9 cellular contexts compared by ENCODE assay signal in genomic region chr2:97718051-97718882, GRCh38. TPM values are rescaled to one million over a fixed set of nuclear protein-coding genes. Genes with fewer than 3 reads are reported as not detected.
DNase-seq lines count a peak whose midpoint lies in the region; ATAC-seq and TF ChIP-seq lines count a peak whose summit lies in the region.
"Had no signal": no experiment of that assay in that cellular context is flagged by ENCODE, and none has a peak within 500 bp of the region (broad histone marks: within the 10 kb centered on the region; RNA-seq: fewer than 3 reads in every experiment).

No MANE protein-coding gene starts in this region.

- WGBS in sigmoid colon, 2 donors, result 63 to 72% methylated on average over 21 of the region's 21 CpGs

- peaks cover 0 to 2% (median 0%) of the 10 kb centered on the region in 3 donors for H3K27me3 ChIP-seq in sigmoid colon

- H3K36me3 ChIP-seq in sigmoid colon, result no peaks in the 10 kb centered on the region

- intact Hi-C loops in sigmoid colon (cut with DNase I), result no loop called here

- ATAC-seq in activated T-cell treated with anti-CD3 and anti-CD28 coated beads, Interleukin-2, amount 50 U/mL, for 4 hours, result peak; percentile 64 to 72
- ATAC-seq in HG03342 (IDR thresholded peaks at IDR 0.05; ENCODE audit: unreplicated experiment) (no peak), HG02623 (IDR thresholded peaks at IDR 0.05; ENCODE audit: unreplicated experiment) (no peak)
- ATAC-seq: psoas muscle had no signal

- no peak overlapping the region for H3K4me3 ChIP-seq in sigmoid colon
- H3K4me3 ChIP-seq: psoas muscle had no signal

- no peak overlapping the region for H3K27ac ChIP-seq in sigmoid colon
- H3K27ac ChIP-seq: psoas muscle had no signal

- H3K4me1 Mint-ChIP-seq in IgD-negative memory B cell, result peaks cover 14 to 26% (median 15%) of the 10 kb centered on the region in 3 donors
- peaks cover 85% of the 10 kb centered on the region for H3K4me1 Mint-ChIP-seq in activated T-cell treated with anti-CD3 and anti-CD28 coated beads, Interleukin-2, amount 50 U/mL, for 4 hours (ENCODE audit: low read depth)

- TF ChIP-seq POLR2A in sigmoid colon (IDR thresholded peaks at IDR 0.05), result no peak

- H3K36me3 Mint-ChIP-seq in IgD-negative memory B cell, result no peaks in the 10 kb centered on the region
- peaks cover 33% of the 10 kb centered on the region for H3K36me3 Mint-ChIP-seq in activated T-cell treated with anti-CD3 and anti-CD28 coated beads, Interleukin-2, amount 50 U/mL, for 4 hours (ENCODE audit: insufficient read depth)

- H3K27ac Mint-ChIP-seq in IgD-negative memory B cell, result peak overlapping the region; percentile 53 to 90 (median 76)

- TF ChIP-seq CTCF in GM13976 (IDR thresholded peaks at IDR 0.05; ENCODE audit: borderline replicate concordance, control extremely low read depth, extremely low read depth, insufficient read depth, missing control alignments) (no peak), sigmoid colon (IDR thresholded peaks at IDR 0.05) (no peak)

- peak overlapping the region; percentile 3 to 91 (median 79) for H3K4me3 Mint-ChIP-seq in IgD-negative memory B cell
- peak overlapping the region; percentile 98 for H3K4me3 Mint-ChIP-seq in activated T-cell treated with anti-CD3 and anti-CD28 coated beads, Interleukin-2, amount 50 U/mL, for 4 hours

- no peaks in the 10 kb centered on the region for H3K9me3 Mint-ChIP-seq in IgD-negative memory B cell
- H3K9me3 Mint-ChIP-seq in activated T-cell treated with anti-CD3 and anti-CD28 coated beads, Interleukin-2, amount 50 U/mL, for 4 hours, result no peaks in the 10 kb centered on the region

- H3K27me3 Mint-ChIP-seq in IgD-negative memory B cell, result no peaks in the 10 kb centered on the region
- no peaks in the 10 kb centered on the region for H3K27me3 Mint-ChIP-seq in activated T-cell treated with anti-CD3 and anti-CD28 coated beads, Interleukin-2, amount 50 U/mL, for 4 hours (ENCODE audit: low read depth)

- H3K4me1 ChIP-seq in sigmoid colon, result no peaks in the 10 kb centered on the region
- H3K4me1 ChIP-seq: psoas muscle had no signal

- DNase-seq in GM13976 (ENCODE audit: low spot score), result peak; percentile 77
- DNase-seq in activated T-cell treated with anti-CD3 and anti-CD28 coated beads, Interleukin-2, amount 50 U/mL, for 4 hours, result peak; percentile 60
- DNase-seq in sigmoid colon, result peak; percentile 55
- no peak for DNase-seq in NCI-H128 (lab: John Stamatoyannopoulos, UW; ENCODE audit: unreplicated experiment)
- no peak for DNase-seq in EL

- no peak for TF ChIP-seq EP300 in sigmoid colon (IDR thresholded peaks at IDR 0.05)

- no peaks in the 10 kb centered on the region for H3K9me3 ChIP-seq in sigmoid colon
- H3K9me3 ChIP-seq: psoas muscle had no signal

- in situ Hi-C loops in GM13976 (cut with MboI; ENCODE audit: low sequenced_read_pairs, unreplicated experiment), result no loop called here

RNA-seq across cellular contexts. Expression of gene ZAP70, which starts 4.9 kb away (rescaled TPM):
- 4.6 TPM for polyA plus RNA-seq in IgD-negative memory B cell
- total RNA-seq in activated T-cell treated with anti-CD3 and anti-CD28 coated beads, Interleukin-2, amount 50 U/mL, for 4 hours, result 100 to 1,000 TPM; 156 to 194 (median 186) TPM
- total RNA-seq in sigmoid colon, result 1 to 10 TPM; 1.3 to 4.3 (median 2.2) TPM
- 10 to 100 TPM in 1 of 3 donors, not detected in 2; 28.0 TPM for polyA plus RNA-seq in sigmoid colon

RNA-seq across cellular contexts. Expression of gene C2orf92, which starts 48.8 kb away (rescaled TPM):
- 1.4 TPM for polyA plus RNA-seq in IgD-negative memory B cell
- total RNA-seq in activated T-cell treated with anti-CD3 and anti-CD28 coated beads, Interleukin-2, amount 50 U/mL, for 4 hours, result 1 to 10 TPM; 3.3 to 4.4 (median 4.0) TPM
- 10 to 100 TPM in 1 of 4 donors, 1 to 10 TPM in 2, not detected in 1; 6.0 to 22.7 (median 6.3) TPM for total RNA-seq in sigmoid colon
- 1 to 10 TPM in 2 of 3 donors, not detected in 1; 2.9 to 4.2 TPM for polyA plus RNA-seq in sigmoid colon

RNA-seq across cellular contexts. Expression of gene ACTR1B, which starts 54.4 kb away (rescaled TPM):
- polyA plus RNA-seq in IgD-negative memory B cell (11.3 TPM), sigmoid colon (10 to 100 TPM; 55.3 to 75.4 (median 67.5) TPM)
- 10 to 100 TPM; 66.3 to 70.7 (median 67.1) TPM for total RNA-seq in activated T-cell treated with anti-CD3 and anti-CD28 coated beads, Interleukin-2, amount 50 U/mL, for 4 hours
- total RNA-seq in sigmoid colon, result 10 to 100 TPM; 63.0 to 85.3 (median 77.6) TPM

Comparison
In these comparisons a context has a peak if more than half of its experiments do, and no peak if none do; other contexts are left out.
1. DNase-seq: peak in GM13976 (single experiment), activated T-cell treated with anti-CD3 and anti-CD28 coated beads, Interleukin-2, amount 50 U/mL, for 4 hours (single experiment) and sigmoid colon (single experiment); none in NCI-H128 (single experiment) and EL (single experiment).
2. ATAC-seq: peak in activated T-cell treated with anti-CD3 and anti-CD28 coated beads, Interleukin-2, amount 50 U/mL, for 4 hours (2 of 2); none in HG03342 (single experiment) and HG02623 (single experiment).
3. RNA of gene ZAP70, which starts 4.9 kb away (total RNA-seq): 156 to 194 TPM in activated T-cell treated with anti-CD3 and anti-CD28 coated beads, Interleukin-2, amount 50 U/mL, for 4 hours; 1.3 to 4.3 TPM in sigmoid colon; every median in the first group is over 10 times any median in the second.